8 cellular contexts compared by ENCODE assay signal in genomic region chr19:39765091-39766076, GRCh38. TPM values are rescaled to one million over a fixed set of nuclear protein-coding genes. Genes with fewer than 3 reads are reported as not detected.
DNase-seq lines count a peak whose midpoint lies in the region; ATAC-seq, FAIRE-seq and TF ChIP-seq lines count a peak whose summit lies in the region.

No MANE protein-coding gene starts in this region.

- intact Hi-C loops in CD4-positive, alpha-beta T cell (cut with DNase I, micrococcal nuclease) = loop anchor here (1.0 to 5.0 kb wide), 4 partner anchors 79 to 323 kb away; no protein-coding TSS in a partner anchor
- intact Hi-C loops in right lobe of liver (cut with DNase I) (no loop called here), lower leg skin (cut with DNase I; ENCODE audit: low total_unique reads) (no loop called here)

- H3K4me1 Mint-ChIP-seq in CD4-positive, alpha-beta T cell (ENCODE audit: low read depth) = no peaks in the 10 kb centered on the region

- peak in 8 of 10 experiments; percentile 6 to 40 (median 17) for DNase-seq in CD4-positive, alpha-beta T cell
- peak; percentile 32 for DNase-seq in H54 (ENCODE audit: insufficient read length, low spot score)
- peak; percentile 78 to 82 for DNase-seq in SHP77 (lab: John Stamatoyannopoulos, UW)
- DNase-seq in bronchial epithelial cell (ENCODE audit: low read depth) = peak; percentile 31
- DNase-seq in right lobe of liver = peak in 1 of 3 donors; percentile 23
- peak; percentile 13 for DNase-seq in stromal cell of bone marrow (ENCODE audit: low read depth)
- no peak for DNase-seq in lower leg skin (ENCODE audit: low spot score in 2 of 2)

- no peak for TF ChIP-seq POLR2A in H54 (IDR thresholded peaks at IDR 0.05; ENCODE audit: low read depth, low read length)
- no peak for TF ChIP-seq POLR2A in right lobe of liver (IDR thresholded peaks at IDR 0.05)
- no peak for TF ChIP-seq POLR2A in lower leg skin (IDR thresholded peaks at IDR 0.05)

- peaks cover 12% of the 10 kb centered on the region for H3K27me3 Mint-ChIP-seq in CD4-positive, alpha-beta T cell

- no peaks in the 10 kb centered on the region for H3K36me3 Mint-ChIP-seq in CD4-positive, alpha-beta T cell (ENCODE audit: low read depth)

- H3K36me3 ChIP-seq in bronchial epithelial cell (ENCODE audit: control insufficient read depth, insufficient read depth, low read length) (no peaks in the 10 kb centered on the region), right lobe of liver (no peaks in the 10 kb centered on the region)

- no peak overlapping the region for H3K27ac ChIP-seq in CD4-positive, alpha-beta T cell (ENCODE audit: low read depth, low read length)
- H3K27ac ChIP-seq in right lobe of liver = no peak overlapping the region

- peak; percentile 81 for TF ChIP-seq CTCF in CD4-positive, alpha-beta T cell (IDR thresholded peaks at IDR 0.05)
- peak; percentile 74 for TF ChIP-seq CTCF in bronchial epithelial cell (IDR thresholded peaks at IDR 0.05; ENCODE audit: insufficient read depth, low read length, severe bottlenecking)
- peak; percentile 49 to 84 (median 75) for TF ChIP-seq CTCF in right lobe of liver (IDR thresholded peaks at IDR 0.05)
- no peak for TF ChIP-seq CTCF in lower leg skin (IDR thresholded peaks at IDR 0.05)

- H3K27ac Mint-ChIP-seq in CD4-positive, alpha-beta T cell = no peak overlapping the region

- peaks cover 5% of the 10 kb centered on the region for H3K9me3 ChIP-seq in CD4-positive, alpha-beta T cell (ENCODE audit: control insufficient read depth, low read length)
- H3K9me3 ChIP-seq in right lobe of liver = no peaks in the 10 kb centered on the region

- FAIRE-seq in H54 (lab: Jason Lieb, UNC) = no peak
- no peak for FAIRE-seq in bronchial epithelial cell (lab: Jason Lieb, UNC)

- CTCF ChIA-PET in CD4-positive, alpha-beta T cell (lab: Charles Lee) = interaction anchor here (0.9 to 1.3 kb wide), 2 partner anchors 19 to 78 kb away, joined by 3 read pairs; no protein-coding TSS in a partner anchor

- H3K9me3 Mint-ChIP-seq in CD4-positive, alpha-beta T cell = peaks cover 4% of the 10 kb centered on the region

- ATAC-seq in CD4-positive, alpha-beta T cell (ENCODE audit: poor library complexity) = no peak
- ATAC-seq in right lobe of liver (peak; percentile 45 to 51 (median 46)), GM18867 (IDR thresholded peaks at IDR 0.05; ENCODE audit: unreplicated experiment) (no peak)

- POLR2A ChIA-PET in CD4-positive, alpha-beta T cell (lab: Charles Lee) = no interaction called here

- no peaks in the 10 kb centered on the region for H3K27me3 ChIP-seq in CD4-positive, alpha-beta T cell (ENCODE audit: control insufficient read depth, insufficient read depth, low read length)
- H3K27me3 ChIP-seq in bronchial epithelial cell (ENCODE audit: control insufficient read depth, insufficient read depth, low read length) (no peaks in the 10 kb centered on the region), right lobe of liver (no peaks in the 10 kb centered on the region)

- H3K4me1 ChIP-seq in right lobe of liver = no peaks in the 10 kb centered on the region

- no peak overlapping the region for H3K4me3 Mint-ChIP-seq in CD4-positive, alpha-beta T cell

- WGBS in right lobe of liver (ENCODE audit: insufficient coverage, low coverage, low lambda C conversion rate, missing lambda C conversion rate) = 41% methylated on average over 16 of the region's 16 CpGs
- 47 to 49% methylated on average over 16 of the region's 16 CpGs for whole genome bisulfite sequencing in lower leg skin, 2 donors

- H3K4me3 ChIP-seq in bronchial epithelial cell (ENCODE audit: low read depth, low read length) (no peak overlapping the region), right lobe of liver (no peak overlapping the region), lower leg skin (ENCODE audit: low read depth, poor library complexity, severe bottlenecking) (no peak overlapping the region)

RNA-seq across cellular contexts. Expression of gene LEUTX, which starts 13.3 kb away (rescaled TPM):
- total RNA-seq in CD4-positive, alpha-beta T cell = not detected
- total RNA-seq in bronchial epithelial cell (not detected in 2 replicates), right lobe of liver (not detected), lower leg skin (not detected)

RNA-seq across cellular contexts. Expression of gene CLC, which starts 27.6 kb away (rescaled TPM):
- not detected for total RNA-seq in CD4-positive, alpha-beta T cell
- total RNA-seq in bronchial epithelial cell (not detected in 2 replicates), right lobe of liver (not detected), lower leg skin (not detected)

Comparison
In these comparisons a context has a peak if more than half of its experiments do, and no peak if none do; other contexts are left out.
1. ATAC-seq: peak in right lobe of liver (4 of 4); none in CD4-positive, alpha-beta T cell (single experiment) and GM18867 (single experiment).
2. DNase-seq: peak in CD4-positive, alpha-beta T cell (8 of 10), H54 (single experiment), SHP77 (2 of 2), bronchial epithelial cell (single experiment) and stromal cell of bone marrow (single experiment); none in lower leg skin (0 of 2).
3. CTCF ChIP-seq: peak in CD4-positive, alpha-beta T cell (single experiment), bronchial epithelial cell (single experiment) and right lobe of liver (4 of 4); none in lower leg skin (0 of 3).
4. intact Hi-C loops: an anchor here in CD4-positive, alpha-beta T cell (1.0 to 5.0 kb wide); none called in right lobe of liver and lower leg skin.